In the genomic region with DNA sequence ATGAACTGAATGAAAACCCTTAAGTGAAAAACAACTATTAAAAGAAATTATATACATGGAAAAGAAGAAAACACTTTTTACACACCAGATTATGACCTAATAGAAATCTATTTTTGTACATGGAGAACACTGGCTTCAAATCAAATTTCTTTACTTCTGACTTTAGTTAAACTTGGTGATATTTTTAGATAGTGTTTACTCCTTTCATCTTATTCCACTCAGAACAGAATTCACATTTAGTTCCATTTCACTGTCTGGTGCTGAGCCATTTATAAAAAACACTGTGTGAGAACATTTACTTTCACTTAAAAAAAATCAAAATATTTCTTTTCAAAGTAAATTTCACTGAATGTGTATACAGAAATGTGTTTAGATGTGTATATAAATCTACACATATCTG, we compare ENCODE assay signal across 21 cellular contexts.
"Had no signal": no experiment of that assay in that cellular context is flagged by ENCODE, and none has a peak within 500 bp of the region (broad histone marks: within the 10 kb centered on the region; RNA-seq: fewer than 3 reads in every experiment).

No MANE protein-coding gene starts in this region.

- H3K27me3 Mint-ChIP-seq: activated CD8-positive, alpha-beta T cell treated with anti-CD3 and anti-CD28 coated beads for 36 hours; naive thymus-derived CD4-positive, alpha-beta T cell; stimulated activated naive CD8-positive, alpha-beta T cell treated with anti-CD3 and anti-CD28 coated beads, Interleukin-15, amount 100 ng/mL, for 72 hours; T-cell had no signal

- ATAC-seq: activated CD8-positive, alpha-beta T cell treated with anti-CD3 and anti-CD28 coated beads for 36 hours; activated T-cell treated with anti-CD3 and anti-CD28 coated beads, Interleukin-2, amount 50 U/mL, for 72 hours; lower lobe of right lung; naive thymus-derived CD4-positive, alpha-beta T cell; stimulated activated naive CD8-positive, alpha-beta T cell treated with anti-CD3 and anti-CD28 coated beads, Interleukin-15, amount 100 ng/mL, for 72 hours; T-cell had no signal

- H3K4me3 ChIP-seq: hepatocyte, lower lobe of right lung, SJSA1 had no signal

- H3K4me1 ChIP-seq: lower lobe of right lung, SJSA1 had no signal

- H3K36me3 Mint-ChIP-seq: activated naive CD8-positive, alpha-beta T cell treated with anti-CD3 and anti-CD28 coated beads, Interleukin-2, amount 10 ng/mL, durations not matched to agents 7 days and 5 days; T-cell had no signal

- H3K27me3 ChIP-seq: hepatocyte, SJSA1 had no signal

- H3K4me3 Mint-ChIP-seq: activated CD8-positive, alpha-beta T cell treated with anti-CD3 and anti-CD28 coated beads for 36 hours; activated naive CD8-positive, alpha-beta T cell treated with anti-CD3 and anti-CD28 coated beads, Interleukin-2, amount 10 ng/mL, durations not matched to agents 7 days and 5 days; activated T-cell treated with anti-CD3 and anti-CD28 coated beads, Interleukin-2, amount 50 U/mL, for 72 hours; naive thymus-derived CD4-positive, alpha-beta T cell; stimulated activated naive CD8-positive, alpha-beta T cell treated with anti-CD3 and anti-CD28 coated beads, Interleukin-15, amount 100 ng/mL, for 72 hours; T-cell had no signal

- H3K27ac ChIP-seq: hepatocyte, lower lobe of right lung, SJSA1 had no signal

- H3K9me3 ChIP-seq: lower lobe of right lung, SJSA1 had no signal

- FAIRE-seq: colon, endothelial cell of umbilical vein, frontal cortex had no signal

- H3K9me3 Mint-ChIP-seq: activated CD8-positive, alpha-beta T cell treated with anti-CD3 and anti-CD28 coated beads for 36 hours; activated naive CD8-positive, alpha-beta T cell treated with anti-CD3 and anti-CD28 coated beads, Interleukin-2, amount 10 ng/mL, durations not matched to agents 7 days and 5 days; activated T-cell treated with anti-CD3 and anti-CD28 coated beads, Interleukin-2, amount 50 U/mL, for 72 hours; stimulated activated naive CD8-positive, alpha-beta T cell treated with anti-CD3 and anti-CD28 coated beads, Interleukin-15, amount 100 ng/mL, for 72 hours; T-cell had no signal

- H3K27ac Mint-ChIP-seq: activated CD8-positive, alpha-beta T cell treated with anti-CD3 and anti-CD28 coated beads for 36 hours; activated naive CD8-positive, alpha-beta T cell treated with anti-CD3 and anti-CD28 coated beads, Interleukin-2, amount 10 ng/mL, durations not matched to agents 7 days and 5 days; activated T-cell treated with anti-CD3 and anti-CD28 coated beads, Interleukin-2, amount 50 U/mL, for 72 hours; naive thymus-derived CD4-positive, alpha-beta T cell; stimulated activated naive CD8-positive, alpha-beta T cell treated with anti-CD3 and anti-CD28 coated beads, Interleukin-15, amount 100 ng/mL, for 72 hours; T-cell had no signal

- DNase-seq: activated CD4-positive, alpha-beta T cell treated with anti-CD3 and anti-CD28 coated beads for 4 hours; activated CD8-positive, alpha-beta memory T cell treated with anti-CD3 and anti-CD28 coated beads, Interleukin-2, amount 50 U/mL, for 4 hours; activated CD8-positive, alpha-beta T cell treated with anti-CD3 and anti-CD28 coated beads for 36 hours; activated naive CD8-positive, alpha-beta T cell treated with anti-CD3 and anti-CD28 coated beads, Interleukin-2, amount 10 ng/mL, durations not matched to agents 7 days and 5 days; activated T-cell treated with anti-CD3 and anti-CD28 coated beads, Interleukin-2, amount 50 U/mL, for 72 hours; anterior cingulate cortex; effector CD4-positive, alpha-beta T cell; kidney glomerular epithelial cell; lower lobe of right lung; midbrain; naive thymus-derived CD4-positive, alpha-beta T cell; stimulated activated CD4-positive, alpha-beta T cell treated with anti-CD3 and anti-CD28 coated beads, Interleukin-15, amount 100 ng/mL, for 24 hours; stimulated activated CD4-positive, alpha-beta T cell treated with anti-CD3 and anti-CD28 coated beads, Interleukin-4, amount 100 ng/mL, for 24 hours; stimulated activated naive CD8-positive, alpha-beta T cell treated with anti-CD3 and anti-CD28 coated beads, Interleukin-15, amount 100 ng/mL, for 72 hours; T-cell; trophoblast cell had no signal

- H3K4me1 Mint-ChIP-seq: activated naive CD8-positive, alpha-beta T cell treated with anti-CD3 and anti-CD28 coated beads, Interleukin-2, amount 10 ng/mL, durations not matched to agents 7 days and 5 days; naive thymus-derived CD4-positive, alpha-beta T cell; stimulated activated naive CD8-positive, alpha-beta T cell treated with anti-CD3 and anti-CD28 coated beads, Interleukin-15, amount 100 ng/mL, for 72 hours; T-cell had no signal
